ENCODE assay signal across 9 cellular contexts in the genomic region with DNA sequence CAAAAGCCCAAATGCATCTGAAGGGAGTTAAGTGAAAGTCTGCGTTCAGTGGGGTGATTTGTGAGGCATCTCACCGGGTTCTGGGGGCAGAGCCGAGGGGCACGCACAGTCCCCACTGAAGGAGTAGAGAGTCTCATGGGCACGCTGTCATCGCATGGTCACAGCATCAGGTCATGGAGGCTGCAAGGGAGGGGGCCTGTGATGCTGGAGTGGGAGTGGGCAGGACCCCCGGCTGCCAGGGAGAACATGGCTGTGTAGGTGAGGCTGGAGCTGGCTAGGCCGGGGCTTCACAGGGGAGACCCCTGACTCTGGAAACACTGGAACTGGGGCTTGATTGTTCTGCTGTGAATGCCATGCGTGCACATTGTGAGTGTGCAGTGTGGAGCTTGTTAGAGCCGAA.
"Had no signal": no experiment of that assay in that cellular context is flagged by ENCODE, and none has a peak within 500 bp of the region (broad histone marks: within the 10 kb centered on the region; RNA-seq: fewer than 3 reads in every experiment).

No MANE protein-coding gene starts in this region.

- H3K4me3 ChIP-seq: GM23248, GM23338, HAP-1 had no signal

- H2AFZ ChIP-seq: GM23248, GM23338 had no signal

- H3K9me3 ChIP-seq: HAP-1 had no signal

- ATAC-seq: GM23338, HCT116 had no signal

- H3K4me2 ChIP-seq: GM23338 had no signal

- H3K27ac ChIP-seq: GM23248 had no signal

- H3K9ac ChIP-seq: GM23248 had no signal

- DNase-seq: GM23248, GOT3, H7, H9, HCEC 1CT, HFFc6 had no signal

- H3K4me1 ChIP-seq: HAP-1 had no signal

- H3K36me3 ChIP-seq: HAP-1 had no signal
